Comparison of ENCODE assay signal across 28 cellular contexts in genomic region chr10:74641659-74642058, GRCh38.
"Had no signal": no experiment of that assay in that cellular context is flagged by ENCODE, and none has a peak within 500 bp of the region (broad histone marks: within the 10 kb centered on the region; RNA-seq: fewer than 3 reads in every experiment).

No MANE protein-coding gene starts in this region.

- H3K36me3 ChIP-seq: adrenal gland, MG63, SJCRH30 had no signal

- DNase-seq: activated CD4-positive, alpha-beta T cell treated with anti-CD3 and anti-CD28 coated beads, Interleukin-2, amount 10 ng/mL, durations not matched to agents 24 days and 14 days; activated CD4-positive, alpha-beta T cell treated with anti-CD3 and anti-CD28 coated beads, Interleukin-2, amount 50 U/mL, for 4 hours; activated CD8-positive, alpha-beta T cell treated with anti-CD3 and anti-CD28 coated beads for 36 hours; activated effector memory CD4-positive, alpha-beta T cell treated with anti-CD3 and anti-CD28 coated beads, Interleukin-2, amount 50 U/mL, for 16 hours; activated naive CD4-positive, alpha-beta T cell treated with anti-CD3 and anti-CD28 coated beads for 36 hours; activated T-cell treated with anti-CD3 and anti-CD28 coated beads, Interleukin-2, amount 50 U/mL, for 1 hour; activated T-cell treated with anti-CD3 and anti-CD28 coated beads, Interleukin-2, amount 50 U/mL, for 72 hours; adrenal gland; caudate nucleus; Kasumi-1; KBM-7; MG63; NCI-H1092 treated with DMSO at 0.1 percent for 48 hours; NCI-H1694; NCI-H1930; NCI-H2081 treated with DMSO at 0.1 percent for 48 hours; NCI-H2171; NCI-H226; NCI-H446 treated with DMSO at 0.1 percent for 48 hours; NCI-H524; NCI-H774; SHP77; SJCRH30; T1000 had no signal

- H3K4me1 ChIP-seq: adrenal gland, SJCRH30 had no signal

- ATAC-seq: activated CD8-positive, alpha-beta T cell treated with anti-CD3 and anti-CD28 coated beads for 36 hours; activated naive CD4-positive, alpha-beta T cell treated with anti-CD3 and anti-CD28 coated beads, Interleukin-2, amount 50 U/mL, for 72 hours; activated T-cell treated with anti-CD3 and anti-CD28 coated beads, Interleukin-2, amount 50 U/mL, for 72 hours; activated T-helper 17 cell treated with anti-CD3 and anti-CD28 coated beads, Interleukin-2, amount 50 U/mL, for 72 hours; Panc1 had no signal

- H3K27me3 ChIP-seq: adrenal gland, MG63, SJCRH30 had no signal

- H3K9me3 ChIP-seq: adrenal gland had no signal

- H3K4me3 ChIP-seq: adrenal gland, MG63, SJCRH30, SK-N-MC had no signal

- H3K27ac ChIP-seq: adrenal gland, SJCRH30, SK-N-MC had no signal
